Comparison of ENCODE assay signal across 8 cellular contexts in genomic region chr15:90000175-90000923, GRCh38. TPM values are rescaled to one million over a fixed set of nuclear protein-coding genes. Genes with fewer than 3 reads are reported as not detected.
DNase-seq lines count a peak whose midpoint lies in the region; ATAC-seq and TF ChIP-seq lines count a peak whose summit lies in the region.

No MANE protein-coding gene starts in this region.

- POLR2A ChIA-PET in WTC11 (lab: Charles Lee), result interaction anchor here (0.5 to 1.9 kb wide), 5 partner anchors 9 to 201 kb away, joined by 3 to 8 read pairs (median 4); partner anchors contain the start of genes IDH2 and SEMA4B

- H3K9me3 Mint-ChIP-seq in GM23338 (peaks cover 4% of the 10 kb centered on the region; the same call in 1 of the 3 replicates), WTC11 (no peaks in the 10 kb centered on the region)

- peaks cover 30% of the 10 kb centered on the region for H3K79me2 ChIP-seq in GM23338 (replicated peaks; ENCODE audit: insufficient read depth)

- H3F3A ChIP-seq in GM23338 (replicated peaks; ENCODE audit: low read depth), result peaks cover 8% of the 10 kb centered on the region; the same call in 1 of the 2 replicates

- peaks cover 49% of the 10 kb centered on the region for H3K4me1 Mint-ChIP-seq in GM23338
- peaks cover 52% of the 10 kb centered on the region for H3K4me1 Mint-ChIP-seq in WTC11

- H3K4me3 Mint-ChIP-seq in GM23338, result peak overlapping the region; percentile 89
- peak overlapping the region; percentile 86 for H3K4me3 Mint-ChIP-seq in WTC11

- CTCF ChIA-PET in WTC11 (lab: Charles Lee), result interaction anchor here (0.7 to 3.8 kb wide), 6 partner anchors 29 to 239 kb away, joined by 3 to 16 read pairs (median 4); partner anchors contain the start of gene ARPIN

- no CpG with 5 or more reads among the region's 62 CpGs for WGBS in neuronal stem cell (ENCODE audit: extremely low coverage in 2 of 2, insufficient read length in 2 of 2, insufficient replicate concordance in 1 of 2), 2 donors

- H3K36me3 Mint-ChIP-seq in GM23338 (ENCODE audit: low read depth), result peaks cover 7% of the 10 kb centered on the region; the same call in 2 of the 3 replicates
- H3K36me3 Mint-ChIP-seq in WTC11, result no peaks in the 10 kb centered on the region

- ATAC-seq in GM23338 (peak; percentile 20), WTC11 (peak; percentile 5), GM21390 (IDR thresholded peaks at IDR 0.05; ENCODE audit: unreplicated experiment) (no peak)

- H3K23ac ChIP-seq in neuronal stem cell (ENCODE audit: low read depth, low read length, poor library complexity), result peak overlapping the region; percentile 9

- H3K4me3 ChIP-seq in GM23338, result peak overlapping the region; percentile 67
- H3K4me3 ChIP-seq in fibroblast of the aortic adventitia (ENCODE audit: low read depth, low read length), result peak overlapping the region; percentile 75
- H3K4me3 ChIP-seq in neuronal stem cell (ENCODE audit: low read length in 2 of 2), result peak overlapping the region; percentile 57 to 74

- H3K14ac ChIP-seq in neuronal stem cell (ENCODE audit: low read length), result peak overlapping the region; percentile 43

- H3K27me3 ChIP-seq in GM23338 (ENCODE audit: insufficient read depth) (peaks cover 12% of the 10 kb centered on the region), neuronal stem cell (ENCODE audit: control insufficient read depth in 3 of 3, insufficient read depth in 3 of 3, low read depth in 1 of 3, low read length in 3 of 3) (no peaks in the 10 kb centered on the region)

- no peaks in the 10 kb centered on the region for H3K9me2 ChIP-seq in GM23338 (ENCODE audit: insufficient read depth)

- peak overlapping the region; percentile 98 for H3K18ac ChIP-seq in neuronal stem cell (ENCODE audit: low read length)

- H4K91ac ChIP-seq in neuronal stem cell (ENCODE audit: low read depth, low read length, poor library complexity), result no peak overlapping the region

- H3K79me1 ChIP-seq in neuronal stem cell (ENCODE audit: low read depth, low read length), result peaks cover 5% of the 10 kb centered on the region

- no peak overlapping the region for H4K8ac ChIP-seq in neuronal stem cell (ENCODE audit: low read depth, low read length)

- peak overlapping the region; percentile 55 for H2BK15ac ChIP-seq in neuronal stem cell (ENCODE audit: low read length)

- peak overlapping the region; percentile 42 for H3K4ac ChIP-seq in neuronal stem cell (ENCODE audit: low read length)

- TF ChIP-seq CTCF in GM23338 (conservative IDR thresholded peaks at IDR 0.05; ENCODE audit: low read depth in 2 of 2) (no peak), WTC11 (IDR thresholded peaks at IDR 0.05) (no peak), fibroblast of the aortic adventitia (IDR thresholded peaks at IDR 0.05; ENCODE audit: insufficient read depth, low read length) (no peak)

- peaks cover 21% of the 10 kb centered on the region for H4K20me1 ChIP-seq in GM23338 (replicated peaks; ENCODE audit: insufficient read depth)

- peak overlapping the region; percentile 94 for H2AK5ac ChIP-seq in neuronal stem cell (ENCODE audit: low read depth, low read length)

- H3K27ac Mint-ChIP-seq in GM23338 (no peak overlapping the region), WTC11 (peak overlapping the region; percentile 65; the same call in 1 of the 2 replicates)

- H3K27ac ChIP-seq in GM23338 (ENCODE audit: low read depth) (peak overlapping the region; percentile 98), neuronal stem cell (replicated peaks; ENCODE audit: low read length) (peak overlapping the region; percentile 94)

- H3K4me2 ChIP-seq in GM23338 (peak overlapping the region; percentile 99), neuronal stem cell (ENCODE audit: insufficient read depth, low read length, poor library complexity, severe bottlenecking) (peak overlapping the region; percentile 94)

- peak overlapping the region; percentile 92 for H2BK120ac ChIP-seq in neuronal stem cell (ENCODE audit: low read depth, low read length)

- H3K36me3 ChIP-seq in GM23338 (ENCODE audit: insufficient read depth) (no peaks in the 10 kb centered on the region), neuronal stem cell (replicated peaks in 1 of 2; ENCODE audit: control insufficient read depth in 2 of 2, insufficient read depth in 2 of 2, low read length in 2 of 2) (peaks cover 0 to 21% of the 10 kb centered on the region in 2 donors)

- H3K27me3 Mint-ChIP-seq in GM23338 (ENCODE audit: insufficient read depth, low read depth, poor library complexity) (peaks cover 35% of the 10 kb centered on the region), WTC11 (ENCODE audit: low read depth) (peaks cover 15% of the 10 kb centered on the region)

- H3K4me1 ChIP-seq in GM23338 (ENCODE audit: insufficient read depth), result peaks cover 39% of the 10 kb centered on the region
- H3K4me1 ChIP-seq in neuronal stem cell (ENCODE audit: control insufficient read depth in 2 of 2, insufficient read depth in 1 of 2, low read depth in 1 of 2, low read length in 2 of 2), result peaks cover 17 to 26% of the 10 kb centered on the region in 2 donors

- H2BK5ac ChIP-seq in neuronal stem cell (ENCODE audit: low read length), result peak overlapping the region; percentile 97

- H2AFZ ChIP-seq in GM23338 (no peak overlapping the region), neuronal stem cell (ENCODE audit: low read length) (peak overlapping the region; percentile 57)

- H3K9me3 ChIP-seq in neuronal stem cell (replicated peaks in 1 of 2; ENCODE audit: control insufficient read depth in 2 of 2, insufficient read depth in 1 of 2, low read depth in 1 of 2, low read length in 2 of 2), result no peaks in the 10 kb centered on the region

- H2BK12ac ChIP-seq in neuronal stem cell (ENCODE audit: low read length), result no peak overlapping the region

- H3K9ac ChIP-seq in neuronal stem cell (ENCODE audit: low read depth, low read length, poor library complexity), result peak overlapping the region; percentile 83

- DNase-seq in AG20443 (ENCODE audit: low spot score), result peak; percentile 53
- DNase-seq in GM23338 (ENCODE audit: low spot score), result peak; percentile 48
- peak; percentile 32 for DNase-seq in WTC11 (ENCODE audit: low spot score)
- DNase-seq in fibroblast of the aortic adventitia (ENCODE audit: low read depth), result peak; percentile 28
- DNase-seq in neuronal stem cell (ENCODE audit: low spot score), result peak; percentile 41
- DNase-seq in NCI-H146 (lab: John Stamatoyannopoulos, UW), result no peak
- no peak for DNase-seq in NCI-H446 treated with DMSO at 0.1 percent for 48 hours (lab: John Stamatoyannopoulos, UW)

TF ChIP-seq in GM23338, 12 proteins besides CTCF, POLR2A, EP300 and RAD21 (continues in another document):
- TF ChIP-seq STAT1 (IDR thresholded peaks at IDR 0.05; ENCODE audit: unreplicated experiment), result no peak
- TF ChIP-seq EZH2 (IDR thresholded peaks at IDR 0.05; ENCODE audit: low read depth, unreplicated experiment), result no peak
- TF ChIP-seq POLR2AphosphoS5 (IDR thresholded peaks at IDR 0.05; ENCODE audit: low read depth), result no peak
- TF ChIP-seq EZH2phosphoT487 (IDR thresholded peaks at IDR 0.05; ENCODE audit: unreplicated experiment), result no peak

TF ChIP-seq in WTC11, 78 proteins besides CTCF, POLR2A, EP300 and RAD21:
- TF ChIP-seq OVOL2 (CRISPR knock-in tag; IDR thresholded peaks at IDR 0.05; ENCODE audit: borderline replicate concordance) (no peak), NFE2L1 (CRISPR knock-in tag; IDR thresholded peaks at IDR 0.05) (no peak), RELA (CRISPR knock-in tag; IDR thresholded peaks at IDR 0.05; ENCODE audit: borderline replicate concordance) (no peak), TCF7 (CRISPR knock-in tag; IDR thresholded peaks at IDR 0.05; ENCODE audit: low read depth) (no peak), ATF3 (CRISPR knock-in tag; conservative IDR thresholded peaks at IDR 0.05) (no peak)
- TF ChIP-seq, protein P1, sequence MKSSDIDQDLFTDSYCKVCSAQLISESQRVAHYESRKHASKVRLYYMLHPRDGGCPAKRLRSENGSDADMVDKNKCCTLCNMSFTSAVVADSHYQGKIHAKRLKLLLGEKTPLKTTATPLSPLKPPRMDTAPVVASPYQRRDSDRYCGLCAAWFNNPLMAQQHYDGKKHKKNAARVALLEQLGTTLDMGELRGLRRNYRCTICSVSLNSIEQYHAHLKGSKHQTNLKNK (CRISPR knock-in tag; IDR thresholded peaks at IDR 0.05), result no peak
- TF ChIP-seq, protein P2, sequence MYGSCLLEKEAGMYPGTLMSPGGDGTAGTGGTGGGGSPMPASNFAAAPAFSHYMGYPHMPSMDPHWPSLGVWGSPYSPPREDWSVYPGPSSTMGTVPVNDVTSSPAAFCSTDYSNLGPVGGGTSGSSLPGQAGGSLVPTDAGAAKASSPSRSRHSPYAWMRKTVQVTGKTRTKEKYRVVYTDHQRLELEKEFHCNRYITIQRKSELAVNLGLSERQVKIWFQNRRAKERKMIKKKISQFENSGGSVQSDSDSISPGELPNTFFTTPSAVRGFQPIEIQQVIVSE (CRISPR knock-in tag; IDR thresholded peaks at IDR 0.05; ENCODE audit: borderline replicate concordance), result no peak

RNA-seq across cellular contexts. Expression of gene ZNF710, which starts 0.8 kb away (rescaled TPM):
- 16.7 and 18.2 TPM in 2 replicates for total RNA-seq in GM23338 (2014; rRNA removed; shearing (Covaris generic))
- 15.9 and 16.0 TPM in 2 replicates for polyA plus RNA-seq in GM23338 (2016; fragmentation: Nextera tagmentation; extraction: Ambion mirVana)
- 22.3 to 25.9 TPM (median 24.0 TPM) in 3 replicates for total RNA-seq in WTC11 (2021)
- 3.0 and 8.7 TPM in 2 replicates for total RNA-seq in fibroblast of the aortic adventitia (ENCODE audit: low replicate concordance)
- polyA plus RNA-seq in neuronal stem cell (2013, experiment 1 of 2), result 47.8 TPM
- polyA plus RNA-seq in neuronal stem cell (2013, experiment 2 of 2), result 50.8 TPM

Comparison
In these comparisons a context has a peak if more than half of its experiments do, and no peak if none do; other contexts are left out.
1. DNase-seq: peak in AG20443 (single experiment), GM23338 (single experiment), WTC11 (single experiment), fibroblast of the aortic adventitia (single experiment) and neuronal stem cell (single experiment); none in NCI-H146 (single experiment) and NCI-H446 treated with DMSO at 0.1 percent for 48 hours (single experiment).
2. Peak in every context shown above with its lines, with median percentiles within 50 percentile points of each other: H3K4me3 ChIP-seq.